ENCODE assay signal across 19 cellular contexts in genomic region chr1:243402868-243403267, GRCh38.
DNase-seq lines count a peak whose midpoint lies in the region; ATAC-seq, FAIRE-seq and TF ChIP-seq lines count a peak whose summit lies in the region.
"Had no signal": no experiment of that assay in that cellular context is flagged by ENCODE, and none has a peak within 500 bp of the region (broad histone marks: within the 10 kb centered on the region; RNA-seq: fewer than 3 reads in every experiment).

No MANE protein-coding gene starts in this region.

- H3K23ac ChIP-seq in neuronal stem cell (ENCODE audit: low read depth, low read length, poor library complexity), result no peak overlapping the region

- no peak overlapping the region for H3K4me2 ChIP-seq in neuronal stem cell (ENCODE audit: insufficient read depth, low read length, poor library complexity, severe bottlenecking)
- H3K4me2 ChIP-seq: BLaER1 treated with 17β-estradiol and CSF1 and Interleukin-3, amounts not matched to agents 10 nM and 100 nM had no signal

- H2BK120ac ChIP-seq in neuronal stem cell (ENCODE audit: low read depth, low read length), result no peak overlapping the region

- H3K18ac ChIP-seq in neuronal stem cell (ENCODE audit: low read length), result no peak overlapping the region

- H4K91ac ChIP-seq in neuronal stem cell (ENCODE audit: low read depth, low read length, poor library complexity), result no peak overlapping the region

- no peak overlapping the region for H4K8ac ChIP-seq in neuronal stem cell (ENCODE audit: low read depth, low read length)

- no peak overlapping the region for H3K9ac ChIP-seq in neuronal stem cell (ENCODE audit: low read depth, low read length, poor library complexity)
- H3K9ac ChIP-seq: BLaER1 treated with 17β-estradiol and CSF1 and Interleukin-3, amounts not matched to agents 10 nM and 100 nM had no signal

- H2AFZ ChIP-seq in neuronal stem cell (ENCODE audit: low read length), result no peak overlapping the region

- WGBS in neuronal stem cell (ENCODE audit: extremely low coverage in 2 of 2, insufficient read length in 2 of 2, insufficient replicate concordance in 1 of 2), 2 donors, result no CpG with 5 or more reads among the region's 6 CpGs

- no peak overlapping the region for H2BK12ac ChIP-seq in neuronal stem cell (ENCODE audit: low read length)

- no peak for ATAC-seq in HG02973 (IDR thresholded peaks at IDR 0.05; ENCODE audit: unreplicated experiment)

- DNase-seq in BE2C (peak; percentile 40), D721Med (ENCODE audit: insufficient read length, low spot score) (no peak), NCI-H82 treated with DMSO at 0.1 percent for 48 hours (lab: John Stamatoyannopoulos, UW; ENCODE audit: unreplicated experiment) (peak; percentile 24), neuronal stem cell (ENCODE audit: low spot score) (no peak), NCI-H187 (lab: John Stamatoyannopoulos, UW) (no peak)
- DNase-seq: 8988T; ACHN; CD4-positive, alpha-beta T cell; CD8-positive, alpha-beta memory T cell; COR-L47; DMS79 treated with DMSO at 0.1 percent for 48 hours; GF-D8 had no signal

- H3K27me3 ChIP-seq in BE2C (no peaks in the 10 kb centered on the region), neuronal stem cell (ENCODE audit: control insufficient read depth in 3 of 3, insufficient read depth in 3 of 3, low read depth in 1 of 3, low read length in 3 of 3) (no peaks in the 10 kb centered on the region)
- H3K27me3 ChIP-seq: BLaER1 treated with 17β-estradiol and CSF1 and Interleukin-3, amounts not matched to agents 10 nM and 100 nM had no signal

- no peak overlapping the region for H3K4ac ChIP-seq in neuronal stem cell (ENCODE audit: low read length)

- peak; percentile 87 for FAIRE-seq in D721Med (lab: Jason Lieb, UNC)
- FAIRE-seq in islet of Langerhans (lab: Jason Lieb, UNC), result peak; percentile 33
- FAIRE-seq: A204.1, G401.6, GM12891 had no signal

- no peaks in the 10 kb centered on the region for H3K9me3 ChIP-seq in BE2C
- no peaks in the 10 kb centered on the region for H3K9me3 ChIP-seq in neuronal stem cell (replicated peaks in 1 of 2; ENCODE audit: control insufficient read depth in 2 of 2, insufficient read depth in 1 of 2, low read depth in 1 of 2, low read length in 2 of 2)
- H3K9me3 ChIP-seq: BLaER1 treated with 17β-estradiol and CSF1 and Interleukin-3, amounts not matched to agents 10 nM and 100 nM had no signal

- H2BK15ac ChIP-seq in neuronal stem cell (ENCODE audit: low read length), result no peak overlapping the region

- H3K27ac ChIP-seq in neuronal stem cell (replicated peaks; ENCODE audit: low read length), result no peak overlapping the region
- H3K27ac ChIP-seq: BLaER1 treated with 17β-estradiol and CSF1 and Interleukin-3, amounts not matched to agents 10 nM and 100 nM; C4-2B had no signal

- no peaks in the 10 kb centered on the region for H3K79me1 ChIP-seq in neuronal stem cell (ENCODE audit: low read depth, low read length)

- H3K14ac ChIP-seq in neuronal stem cell (ENCODE audit: low read length), result no peak overlapping the region

- H2BK5ac ChIP-seq in neuronal stem cell (ENCODE audit: low read length), result no peak overlapping the region

- no peak overlapping the region for H2AK5ac ChIP-seq in neuronal stem cell (ENCODE audit: low read depth, low read length)

- H3K36me3 ChIP-seq in BE2C (no peaks in the 10 kb centered on the region; the same call in 1 of the 2 replicates), neuronal stem cell (replicated peaks in 1 of 2; ENCODE audit: control insufficient read depth in 2 of 2, insufficient read depth in 2 of 2, low read length in 2 of 2) (no peaks in the 10 kb centered on the region)

- TF ChIP-seq CTCF in BE2C (IDR thresholded peaks at IDR 0.05; ENCODE audit: low read depth, low read length) (no peak), D721Med (IDR thresholded peaks at IDR 0.05; ENCODE audit: insufficient read depth, missing control alignments) (no peak)

- H3K4me1 ChIP-seq in BE2C (peaks cover 10% of the 10 kb centered on the region; the same call in 1 of the 2 replicates), neuronal stem cell (ENCODE audit: control insufficient read depth in 2 of 2, insufficient read depth in 1 of 2, low read depth in 1 of 2, low read length in 2 of 2) (no peaks in the 10 kb centered on the region)

- H3K4me3 ChIP-seq in BE2C (ENCODE audit: low read depth, low read length) (no peak overlapping the region), neuronal stem cell (ENCODE audit: low read length in 2 of 2) (no peak overlapping the region)
- H3K4me3 ChIP-seq: BLaER1 treated with 17β-estradiol and CSF1 and Interleukin-3, amounts not matched to agents 10 nM and 100 nM had no signal

Comparison
In these comparisons a context has a peak if more than half of its experiments do, and no peak if none do; other contexts are left out.
1. DNase-seq: peak in BE2C (single experiment) and NCI-H82 treated with DMSO at 0.1 percent for 48 hours (single experiment); none in D721Med (single experiment), neuronal stem cell (single experiment) and NCI-H187 (0 of 2).